In genomic region chr7:151125835-151126481, GRCh38 we compare ENCODE assay signal across 13 cellular contexts. TPM values are rescaled to one million over a fixed set of nuclear protein-coding genes. Genes with fewer than 3 reads are reported as not detected.
DNase-seq lines count a peak whose midpoint lies in the region; ATAC-seq, FAIRE-seq and TF ChIP-seq lines count a peak whose summit lies in the region.
"Had no signal": no experiment of that assay in that cellular context is flagged by ENCODE, and none has a peak within 500 bp of the region (broad histone marks: within the 10 kb centered on the region; RNA-seq: fewer than 3 reads in every experiment).

No MANE protein-coding gene starts in this region.

- H3K4me3 ChIP-seq in dorsolateral prefrontal cortex (peak overlapping the region in 49 of 59 donors; percentile 7 to 58 (median 39)), small intestine (ENCODE audit: low read depth in 1 of 2, low read length in 2 of 2) (peak overlapping the region in 1 of 2 donors; percentile 28), HAP-1 (no peak overlapping the region)

- H3K27me3 ChIP-seq in dorsolateral prefrontal cortex (no peaks in the 10 kb centered on the region), small intestine (ENCODE audit: control insufficient read depth in 2 of 2, insufficient read depth in 2 of 2, low read length in 2 of 2) (no peaks in the 10 kb centered on the region), HAP-1 (ENCODE audit: low read depth) (no peaks in the 10 kb centered on the region)

- H3K4me1 ChIP-seq in small intestine (ENCODE audit: control insufficient read depth in 2 of 2, insufficient read depth in 1 of 2, low read depth in 1 of 2, low read length in 1 of 2), result no peaks in the 10 kb centered on the region
- H3K4me1 ChIP-seq in HAP-1, result no peaks in the 10 kb centered on the region

- FAIRE-seq in small intestine (lab: Jason Lieb, UNC), result no peak
- FAIRE-seq: islet of Langerhans had no signal

- peaks cover 18% of the 10 kb centered on the region; the same call in 1 of the 2 replicates for H3K36me3 Mint-ChIP-seq in HFFc6 (ENCODE audit: low read depth)

- DNase-seq in HFFc6, result no peak
- peak in 1 of 10 donors; percentile 47 for DNase-seq in dorsolateral prefrontal cortex
- DNase-seq in iris pigment epithelial cell (ENCODE audit: low read depth), result peak; percentile 6
- peak; percentile 36 for DNase-seq in small intestine
- DNase-seq in NCI-H524 (lab: John Stamatoyannopoulos, UW), result no peak
- DNase-seq in NK-92 treated with Interleukin-12 subunit alpha and Interleukin-12 subunit beta, amount 100 ng/mL, for 24 hours (lab: John Stamatoyannopoulos, UW), result no peak
- DNase-seq in HAP-1 (ENCODE audit: low spot score in 2 of 2), result no peak
- DNase-seq: activated CD4-positive, alpha-beta T cell treated with anti-CD3 and anti-CD28 coated beads for 1 hour; DND-41; PC-3 had no signal

- H3K36me3 ChIP-seq in small intestine (ENCODE audit: control insufficient read depth in 2 of 2, insufficient read depth in 2 of 2, low read length in 2 of 2) (peaks cover 0 to 5% of the 10 kb centered on the region in 2 donors), HAP-1 (replicated peaks) (peaks cover 47% of the 10 kb centered on the region)

- no peaks in the 10 kb centered on the region for H3K9me3 ChIP-seq in small intestine (ENCODE audit: control insufficient read depth, low read depth)
- no peaks in the 10 kb centered on the region for H3K9me3 ChIP-seq in HAP-1

- peaks cover 5% of the 10 kb centered on the region; the same call in 1 of the 2 replicates for H3K27me3 Mint-ChIP-seq in HFFc6 (ENCODE audit: insufficient read depth)

- WGBS in small intestine, 3 donors, result 10 to 32% (median 32%) methylated on average over 36 to 58 of the region's 58 CpGs

- H3K27ac ChIP-seq in dorsolateral prefrontal cortex, result peak overlapping the region in 1 of 59 donors; percentile 24
- H3K27ac ChIP-seq in small intestine (ENCODE audit: low read depth in 1 of 2, low read length in 1 of 2), result no peak overlapping the region
- H3K27ac ChIP-seq: KMS-11 had no signal

- H3K4me1 Mint-ChIP-seq in HFFc6 (ENCODE audit: low read depth), result peaks cover 5% of the 10 kb centered on the region; the same call in 1 of the 2 replicates

- no peak for ATAC-seq in GM19023 (IDR thresholded peaks at IDR 0.05; ENCODE audit: unreplicated experiment)
- ATAC-seq: PC-3 had no signal

- in situ Hi-C loops in HAP-1 (cut with MboI; ENCODE audit: low sequenced_read_pairs), result loop anchor here (10.0 kb wide), 1 partner anchor 179 kb away; no protein-coding TSS in a partner anchor

- TF ChIP-seq CTCF in HFFc6 (IDR thresholded peaks at IDR 0.05), result no peak
- TF ChIP-seq CTCF in dorsolateral prefrontal cortex (IDR thresholded peaks at IDR 0.05 in 54 of 56, conservative IDR thresholded peaks at IDR 0.05 in 2 of 56; ENCODE audit: low read depth in 1 of 56, partially characterized antibody in 56 of 56), result no peak

- no peak overlapping the region for H3K27ac Mint-ChIP-seq in HFFc6

- H3K4me3 Mint-ChIP-seq in HFFc6, result peak overlapping the region; percentile 82

- H3K9me3 Mint-ChIP-seq in HFFc6, result no peaks in the 10 kb centered on the region

- intact Hi-C loops in dorsolateral prefrontal cortex (cut with DNase I), result loop anchor here (2.0 to 10.0 kb wide), 3 partner anchors 47 to 179 kb away; no protein-coding TSS in a partner anchor

RNA-seq across cellular contexts. Expression of gene AGAP3, which starts 39.7 kb away (rescaled TPM):
- 100 to 1,000 TPM in 1 of 6 experiments, 10 to 100 TPM in 5; 73.3 to 104 (median 82.2) TPM for total RNA-seq in HFFc6 (2021; fragmentation: NEBNext Ultra II Directional; extraction: Animal tissue kit (Norgen Biotek cat#: 25700))
- 100 to 1,000 TPM; 309 to 533 (median 426) TPM for total RNA-seq in dorsolateral prefrontal cortex
- polyA plus RNA-seq in small intestine, result 10 to 100 TPM; 46.5 to 57.9 (median 54.9) TPM

RNA-seq across cellular contexts. Expression of gene GBX1, which starts 41.5 kb away (rescaled TPM):
- total RNA-seq in HFFc6 (2021; fragmentation: NEBNext Ultra II Directional; extraction: Animal tissue kit (Norgen Biotek cat#: 25700)), result not detected
- total RNA-seq in dorsolateral prefrontal cortex, result under 1 TPM in 2 of 120 experiments, not detected in 118; 0.44 to 0.46 TPM
- not detected for polyA plus RNA-seq in small intestine
- total RNA-seq: PC-3 had no signal

RNA-seq across cellular contexts. Expression of gene TMUB1, which starts 42.7 kb away (rescaled TPM):
- 10 to 100 TPM; 44.0 to 57.8 (median 51.9) TPM for total RNA-seq in HFFc6 (2021; fragmentation: NEBNext Ultra II Directional; extraction: Animal tissue kit (Norgen Biotek cat#: 25700))
- total RNA-seq in dorsolateral prefrontal cortex, result 10 to 100 TPM; 17.3 to 45.4 (median 25.2) TPM
- polyA plus RNA-seq in small intestine, result 100 to 1,000 TPM in 1 of 3 donors, 10 to 100 TPM in 2; 66.4 to 144 (median 77.4) TPM

RNA-seq across cellular contexts. Expression of gene FASTK, which starts 45.3 kb away (rescaled TPM):
- total RNA-seq in HFFc6 (2021; fragmentation: NEBNext Ultra II Directional; extraction: Animal tissue kit (Norgen Biotek cat#: 25700)), result 10 to 100 TPM; 83.8 to 97.0 (median 92.4) TPM
- total RNA-seq in dorsolateral prefrontal cortex, result 100 to 1,000 TPM in 1 of 120 experiments, 10 to 100 TPM in 119; 53.2 to 105 (median 70.3) TPM
- polyA plus RNA-seq in small intestine, result 100 to 1,000 TPM; 114 to 248 (median 139) TPM

Comparison
In these comparisons a context has a peak if more than half of its experiments do, and no peak if none do; other contexts are left out.
1. DNase-seq: peak in iris pigment epithelial cell (single experiment) and small intestine (single experiment); none in HFFc6 (single experiment), NCI-H524 (0 of 2), NK-92 treated with Interleukin-12 subunit alpha and Interleukin-12 subunit beta, amount 100 ng/mL, for 24 hours (single experiment) and HAP-1 (0 of 2).